In the genomic region with DNA sequence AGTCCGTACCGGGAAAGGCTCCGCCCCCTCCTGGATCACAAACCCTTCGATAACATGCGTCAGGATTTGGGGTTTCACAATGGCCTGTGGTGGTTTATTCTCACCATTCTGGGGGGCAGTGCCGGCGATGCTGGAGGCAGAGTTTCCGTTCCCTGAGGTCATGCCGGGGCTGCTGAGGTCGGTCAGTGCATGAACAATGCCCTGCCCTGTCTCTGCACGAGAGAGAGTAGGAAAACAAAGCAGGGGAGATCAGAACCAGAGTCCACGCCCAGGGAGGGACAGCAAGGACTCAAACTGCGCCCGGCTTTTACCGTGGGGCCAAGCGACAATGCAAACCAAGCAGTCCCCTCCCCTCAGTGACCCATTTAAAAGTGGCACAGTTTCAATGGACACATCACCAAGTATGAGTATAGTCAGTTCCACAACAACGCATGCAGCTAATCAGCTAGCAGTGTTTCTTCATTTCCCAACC, we compare ENCODE assay signal across 16 cellular contexts. TPM values are rescaled to one million over a fixed set of nuclear protein-coding genes. Genes with fewer than 3 reads are reported as not detected.
A peak's percentile ranks its signal among the peaks of the same experiment; 100 is the strongest.
DNase-seq lines count a peak whose midpoint lies in the region; ATAC-seq and TF ChIP-seq lines count a peak whose summit lies in the region.
"Had no signal": no experiment of that assay in that cellular context is flagged by ENCODE, and none has a peak within 500 bp of the region (broad histone marks: within the 10 kb centered on the region; RNA-seq: fewer than 3 reads in every experiment).

No MANE protein-coding gene starts in this region.

- no peaks in the 10 kb centered on the region for H3K9me3 Mint-ChIP-seq in progenitor cell of endocrine pancreas (ENCODE audit: low read depth)
- H3K9me3 Mint-ChIP-seq: T-cell had no signal

- peak; percentile 19 for DNase-seq in activated effector memory CD4-positive, alpha-beta T cell treated with anti-CD3 and anti-CD28 coated beads, Interleukin-2, amount 50 U/mL, for 16 hours
- no peak for DNase-seq in activated effector memory CD4-positive, alpha-beta T cell treated with Interleukin-2 at 50 U/mL for 16 hours
- DNase-seq in left ventricle myocardium superior, result peak; percentile 67
- no peak for DNase-seq in progenitor cell of endocrine pancreas (ENCODE audit: low spot score, unreplicated experiment)
- DNase-seq in NCI-H1092 treated with DMSO at 0.1 percent for 48 hours (lab: John Stamatoyannopoulos, UW), result no peak
- no peak for DNase-seq in MM.1S
- DNase-seq in foreskin keratinocyte, result no peak
- DNase-seq in T-helper 9 cell, result no peak
- DNase-seq: NCI-H69; stimulated activated CD8-positive, alpha-beta memory T cell treated with anti-CD3 and anti-CD28 coated beads, Interleukin-4, amount 100 ng/mL, for 48 hours; T-cell had no signal

- H3F3A ChIP-seq in MM.1S (ENCODE audit: insufficient read depth, low read length), result no peaks in the 10 kb centered on the region

- no peak overlapping the region for H3K9ac ChIP-seq in MM.1S (ENCODE audit: low read length)

- H3K9me2 ChIP-seq in MM.1S (replicated peaks; ENCODE audit: insufficient read depth, low read length), result no peaks in the 10 kb centered on the region

- H3K4me1 ChIP-seq in MM.1S (ENCODE audit: low read length) (no peaks in the 10 kb centered on the region), foreskin keratinocyte (peaks cover 22% of the 10 kb centered on the region)

- no peaks in the 10 kb centered on the region for H3K36me3 ChIP-seq in MM.1S (replicated peaks; ENCODE audit: insufficient read depth, low read length)

- H3K4me3 Mint-ChIP-seq in progenitor cell of endocrine pancreas (ENCODE audit: low read depth), result no peak overlapping the region
- H3K4me3 Mint-ChIP-seq: T-cell had no signal

- H3K27me3 Mint-ChIP-seq in progenitor cell of endocrine pancreas, result no peaks in the 10 kb centered on the region
- H3K27me3 Mint-ChIP-seq: T-cell had no signal

- peaks cover 43% of the 10 kb centered on the region for H3K4me1 Mint-ChIP-seq in progenitor cell of endocrine pancreas (ENCODE audit: low read depth)

- intact Hi-C loops in left ventricle myocardium superior (cut with micrococcal nuclease), result no loop called here

- no peak overlapping the region for H3K4me3 ChIP-seq in MM.1S (ENCODE audit: low read length)

- ATAC-seq in left ventricle myocardium superior, result peak; percentile 35
- no peak for ATAC-seq in foreskin keratinocyte
- ATAC-seq: T-cell had no signal

- TF ChIP-seq CTCF in progenitor cell of endocrine pancreas (IDR thresholded peaks at IDR 0.05; ENCODE audit: unreplicated experiment), result no peak
- TF ChIP-seq CTCF in MM.1S (IDR thresholded peaks at IDR 0.05; ENCODE audit: low read length), result no peak
- TF ChIP-seq CTCF in foreskin keratinocyte (conservative IDR thresholded peaks at IDR 0.05), result no peak

- no peaks in the 10 kb centered on the region for H3K9me3 ChIP-seq in MM.1S (replicated peaks; ENCODE audit: insufficient read depth, low read length)

- H3K27me3 ChIP-seq in MM.1S (replicated peaks; ENCODE audit: insufficient read depth, low read length) (no peaks in the 10 kb centered on the region), foreskin keratinocyte (no peaks in the 10 kb centered on the region)

- peaks cover 26% of the 10 kb centered on the region for H3K36me3 Mint-ChIP-seq in progenitor cell of endocrine pancreas (ENCODE audit: insufficient read depth)

- H3K27ac Mint-ChIP-seq in progenitor cell of endocrine pancreas, result peak overlapping the region; percentile 43
- H3K27ac Mint-ChIP-seq: T-cell had no signal

- no peak overlapping the region for H2AFZ ChIP-seq in MM.1S (ENCODE audit: low read length)

- H3K79me2 ChIP-seq in MM.1S (ENCODE audit: low read length), result peaks cover 13% of the 10 kb centered on the region; the same call in 1 of the 2 replicates

- no peaks in the 10 kb centered on the region for H4K20me1 ChIP-seq in MM.1S (ENCODE audit: insufficient read depth, low read length)

- H3K27ac ChIP-seq in MM.1S (ENCODE audit: low read length), result no peak overlapping the region
- H3K27ac ChIP-seq in foreskin keratinocyte, result no peak overlapping the region
- H3K27ac ChIP-seq: 22Rv1 had no signal

- H3K4me2 ChIP-seq in MM.1S (ENCODE audit: low read depth, low read length), result no peak overlapping the region

RNA-seq across cellular contexts. Expression of a gene that starts 13.2 kb away (rescaled TPM):
- total RNA-seq in left ventricle myocardium superior (not detected), progenitor cell of endocrine pancreas (0.29 and 0.40 TPM in 2 replicates), foreskin keratinocyte (not detected in 2 replicates)
- polyA plus RNA-seq in foreskin keratinocyte, result not detected in 2 replicates
- total RNA-seq: bronchial epithelial cell, H4, M059J, pulmonary artery endothelial cell had no signal

Comparison
In these comparisons a context has a peak if more than half of its experiments do, and no peak if none do; other contexts are left out.
1. DNase-seq: peak in activated effector memory CD4-positive, alpha-beta T cell treated with anti-CD3 and anti-CD28 coated beads, Interleukin-2, amount 50 U/mL, for 16 hours (single experiment) and left ventricle myocardium superior (single experiment); none in activated effector memory CD4-positive, alpha-beta T cell treated with Interleukin-2 at 50 U/mL for 16 hours (single experiment), progenitor cell of endocrine pancreas (single experiment), NCI-H1092 treated with DMSO at 0.1 percent for 48 hours (single experiment), MM.1S (single experiment), foreskin keratinocyte (0 of 2) and T-helper 9 cell (single experiment).